ENCODE assay signal across 16 cellular contexts in the genomic region with DNA sequence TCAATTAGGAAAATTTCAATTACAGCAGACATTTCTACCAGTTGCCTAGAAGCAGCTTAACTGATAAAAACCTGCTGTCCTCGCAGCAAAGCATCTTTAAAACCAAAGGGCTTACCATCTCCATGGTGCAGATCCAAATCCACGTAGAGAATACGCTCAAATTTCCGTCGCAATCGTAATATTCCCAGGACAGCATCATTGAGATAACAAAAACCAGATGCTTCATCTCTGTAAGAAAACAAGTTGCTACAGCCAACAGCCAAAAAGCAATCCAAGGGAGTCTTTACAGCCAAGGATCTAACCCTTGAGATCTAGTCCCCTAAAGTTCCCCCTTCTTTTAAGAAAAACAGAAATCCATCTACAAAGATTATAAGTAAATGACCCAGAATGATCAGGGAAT.
"Had no signal": no experiment of that assay in that cellular context is flagged by ENCODE, and none has a peak within 500 bp of the region (broad histone marks: within the 10 kb centered on the region; RNA-seq: fewer than 3 reads in every experiment).

No MANE protein-coding gene starts in this region.

- H3K36me3 ChIP-seq: gastrocnemius medialis, tibial artery, WERI-Rb-1 had no signal

- H3K4me1 ChIP-seq: gastrocnemius medialis, parathyroid adenoma, spleen, tibial artery had no signal

- H3K27me3 ChIP-seq: gastrocnemius medialis, spleen, tibial artery had no signal

- H3K79me2 ChIP-seq: parathyroid adenoma had no signal

- ATAC-seq: activated T-cell treated with anti-CD3 and anti-CD28 coated beads, Interleukin-2, amount 50 U/mL, for 72 hours; esophagus mucosa; gastrocnemius medialis; mucosa of descending colon; stimulated activated naive B cell treated with anti-CD40 and anti-IgM and Interleukin-4, amounts not matched to agents 10 μg/mL and 1 μg/mL and 100 μg/mL, for 72 hours had no signal

- H3K27ac ChIP-seq: gastrocnemius medialis, heart right ventricle, parathyroid adenoma, spleen, tibial artery, WERI-Rb-1 had no signal

- H3K9ac ChIP-seq: parathyroid adenoma had no signal

- H3K4me3 ChIP-seq: gastrocnemius medialis, heart right ventricle, mucosa of descending colon, spleen, tibial artery had no signal

- H3K9me3 ChIP-seq: gastrocnemius medialis, mucosa of descending colon had no signal

- H2AFZ ChIP-seq: parathyroid adenoma had no signal

- DNase-seq: activated CD4-positive, alpha-beta T cell treated with anti-CD3 and anti-CD28 coated beads for 1 hour; activated CD8-positive, alpha-beta memory T cell treated with anti-CD3 and anti-CD28 coated beads for 24 hours; activated effector memory CD4-positive, alpha-beta T cell treated with anti-CD3 and anti-CD28 coated beads, Interleukin-2, amount 50 U/mL, for 16 hours; activated naive CD4-positive, alpha-beta T cell treated with anti-CD3 and anti-CD28 coated beads, Interleukin-2, amount 50 U/mL, for 16 hours; activated T-cell treated with anti-CD3 and anti-CD28 coated beads, Interleukin-2, amount 50 U/mL, for 72 hours; effector CD8-positive, alpha-beta T cell; gastrocnemius medialis; naive B cell; spleen; stimulated activated naive B cell treated with anti-CD40 and anti-IgM and Interleukin-4, amounts not matched to agents 10 μg/mL and 1 μg/mL and 100 μg/mL, for 72 hours; tibial artery; WERI-Rb-1 had no signal
